16 cellular contexts compared by ENCODE assay signal in the genomic region with DNA sequence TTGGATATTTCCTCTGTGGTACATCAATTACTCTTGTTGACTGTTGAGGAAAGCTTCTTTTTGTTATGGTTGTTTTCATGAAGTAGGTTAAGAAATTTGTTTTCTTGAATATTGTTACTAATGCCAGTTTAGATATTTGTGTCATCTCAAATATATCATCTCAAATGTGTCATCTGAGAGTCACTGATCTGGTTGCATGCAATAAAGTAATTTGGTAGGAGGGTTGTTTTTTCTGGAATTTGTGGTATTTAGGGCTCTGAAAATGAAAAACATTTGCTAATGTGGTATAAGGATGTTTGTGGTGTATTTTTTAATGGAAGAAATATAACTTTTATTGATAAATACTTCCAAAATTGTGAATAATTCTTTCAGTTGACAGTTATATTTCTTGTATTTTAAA.
"Had no signal": no experiment of that assay in that cellular context is flagged by ENCODE, and none has a peak within 500 bp of the region (broad histone marks: within the 10 kb centered on the region; RNA-seq: fewer than 3 reads in every experiment).

No MANE protein-coding gene starts in this region.

- H3K4me3 ChIP-seq: cardiac muscle cell, colonic mucosa, lower lobe of right lung, spleen, tibial nerve had no signal

- H3K4me3 Mint-ChIP-seq: activated CD4-positive, alpha-beta memory T cell treated with anti-CD3 and anti-CD28 coated beads for 36 hours; activated naive CD8-positive, alpha-beta T cell treated with anti-CD3 and anti-CD28 coated beads, Interleukin-2, amount 10 ng/mL, durations not matched to agents 7 days and 5 days; activated T-cell treated with anti-CD3 and anti-CD28 coated beads, Interleukin-2, amount 50 U/mL, for 72 hours; naive thymus-derived CD8-positive, alpha-beta T cell; stimulated activated naive B cell treated with anti-CD40 and anti-IgM and Interleukin-4, amounts not matched to agents 10 μg/mL and 1 μg/mL and 100 μg/mL, for 72 hours had no signal

- H3K27me3 Mint-ChIP-seq: activated naive CD8-positive, alpha-beta T cell treated with anti-CD3 and anti-CD28 coated beads, Interleukin-2, amount 10 ng/mL, durations not matched to agents 7 days and 5 days had no signal

- H3K4me1 Mint-ChIP-seq: activated naive CD8-positive, alpha-beta T cell treated with anti-CD3 and anti-CD28 coated beads, Interleukin-2, amount 10 ng/mL, durations not matched to agents 7 days and 5 days; naive thymus-derived CD8-positive, alpha-beta T cell; stimulated activated naive B cell treated with anti-CD40 and anti-IgM and Interleukin-4, amounts not matched to agents 10 μg/mL and 1 μg/mL and 100 μg/mL, for 72 hours had no signal

- DNase-seq: activated CD4-positive, alpha-beta memory T cell treated with anti-CD3 and anti-CD28 coated beads for 36 hours; activated naive CD8-positive, alpha-beta T cell treated with anti-CD3 and anti-CD28 coated beads, Interleukin-2, amount 10 ng/mL, durations not matched to agents 7 days and 5 days; activated T-cell treated with anti-CD3 and anti-CD28 coated beads, Interleukin-2, amount 50 U/mL, for 72 hours; colonic mucosa; effector CD8-positive, alpha-beta T cell; lower lobe of right lung; naive thymus-derived CD8-positive, alpha-beta T cell; nucleus accumbens; right cardiac atrium; spleen; stimulated activated CD4-positive, alpha-beta T cell treated with anti-CD3 and anti-CD28 coated beads, Interleukin-2, amount 100 ng/mL, for 24 hours; stimulated activated naive B cell treated with anti-CD40 and anti-IgM and Interleukin-4, amounts not matched to agents 10 μg/mL and 1 μg/mL and 100 μg/mL, for 72 hours; T-helper 9 cell had no signal

- ATAC-seq: activated T-cell treated with anti-CD3 and anti-CD28 coated beads, Interleukin-2, amount 50 U/mL, for 72 hours; lower lobe of right lung; naive thymus-derived CD8-positive, alpha-beta T cell; right cardiac atrium; stimulated activated naive B cell treated with anti-CD40 and anti-IgM and Interleukin-4, amounts not matched to agents 10 μg/mL and 1 μg/mL and 100 μg/mL, for 72 hours had no signal

- H3K9me3 Mint-ChIP-seq: activated CD4-positive, alpha-beta memory T cell treated with anti-CD3 and anti-CD28 coated beads for 36 hours; activated naive CD8-positive, alpha-beta T cell treated with anti-CD3 and anti-CD28 coated beads, Interleukin-2, amount 10 ng/mL, durations not matched to agents 7 days and 5 days; activated T-cell treated with anti-CD3 and anti-CD28 coated beads, Interleukin-2, amount 50 U/mL, for 72 hours; stimulated activated naive B cell treated with anti-CD40 and anti-IgM and Interleukin-4, amounts not matched to agents 10 μg/mL and 1 μg/mL and 100 μg/mL, for 72 hours had no signal

- H3K36me3 ChIP-seq: cardiac muscle cell, colonic mucosa, lower lobe of right lung, spleen, tibial nerve had no signal

- H3K27ac Mint-ChIP-seq: activated CD4-positive, alpha-beta memory T cell treated with anti-CD3 and anti-CD28 coated beads for 36 hours; activated naive CD8-positive, alpha-beta T cell treated with anti-CD3 and anti-CD28 coated beads, Interleukin-2, amount 10 ng/mL, durations not matched to agents 7 days and 5 days; activated T-cell treated with anti-CD3 and anti-CD28 coated beads, Interleukin-2, amount 50 U/mL, for 72 hours; naive thymus-derived CD8-positive, alpha-beta T cell; stimulated activated naive B cell treated with anti-CD40 and anti-IgM and Interleukin-4, amounts not matched to agents 10 μg/mL and 1 μg/mL and 100 μg/mL, for 72 hours had no signal

- H3K27ac ChIP-seq: cardiac muscle cell, colonic mucosa, epithelial cell of prostate, lower lobe of right lung, spleen, tibial nerve had no signal

- H3K27me3 ChIP-seq: cardiac muscle cell, colonic mucosa, spleen, tibial nerve had no signal

- H3K36me3 Mint-ChIP-seq: activated CD4-positive, alpha-beta memory T cell treated with anti-CD3 and anti-CD28 coated beads for 36 hours; activated naive CD8-positive, alpha-beta T cell treated with anti-CD3 and anti-CD28 coated beads, Interleukin-2, amount 10 ng/mL, durations not matched to agents 7 days and 5 days; naive thymus-derived CD8-positive, alpha-beta T cell; stimulated activated naive B cell treated with anti-CD40 and anti-IgM and Interleukin-4, amounts not matched to agents 10 μg/mL and 1 μg/mL and 100 μg/mL, for 72 hours had no signal

- H3K4me1 ChIP-seq: colonic mucosa, lower lobe of right lung, spleen, tibial nerve had no signal

- H3K9me3 ChIP-seq: colonic mucosa, lower lobe of right lung, spleen, tibial nerve had no signal
